Comparison of ENCODE assay signal across 31 cellular contexts in the genomic region with DNA sequence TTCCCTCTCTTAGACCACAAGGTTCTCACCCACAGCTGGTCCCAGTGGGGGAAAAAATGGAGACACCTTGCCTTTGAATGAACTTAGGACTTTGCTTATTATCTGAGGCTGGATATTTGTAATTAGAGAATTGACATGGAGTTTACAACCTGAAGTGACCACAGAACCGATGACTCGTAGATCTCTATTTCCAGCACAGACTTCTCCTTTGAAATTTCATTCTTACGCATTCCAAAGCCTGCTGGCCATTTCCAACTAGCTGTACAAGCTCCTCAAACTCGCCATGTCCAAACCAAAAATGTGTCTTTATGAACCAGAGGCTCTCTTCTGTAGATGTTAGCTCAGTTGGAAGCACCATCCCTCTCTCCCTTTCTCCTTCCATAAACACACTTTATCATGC. TPM values are rescaled to one million over a fixed set of nuclear protein-coding genes. Genes with fewer than 3 reads are reported as not detected.
DNase-seq lines count a peak whose midpoint lies in the region; ATAC-seq and TF ChIP-seq lines count a peak whose summit lies in the region.
"Had no signal": no experiment of that assay in that cellular context is flagged by ENCODE, and none has a peak within 500 bp of the region (broad histone marks: within the 10 kb centered on the region; RNA-seq: fewer than 3 reads in every experiment).

No MANE protein-coding gene starts in this region.

- no peak for ATAC-seq in HG02610 (IDR thresholded peaks at IDR 0.05; ENCODE audit: unreplicated experiment)
- ATAC-seq in HG03039 (IDR thresholded peaks at IDR 0.05; ENCODE audit: unreplicated experiment), result no peak
- ATAC-seq: mucosa of descending colon; SK-N-SH treated with all-trans-retinoic acid at 6 μM for 48 hours; stimulated activated effector memory CD8-positive, alpha-beta T cell treated with anti-CD3 and anti-CD28 coated beads, Interleukin-12 subunit alpha, Interleukin-12 subunit beta, amount 100 ng/mL, for 72 hours had no signal

- no peak for TF ChIP-seq CTCF in fibroblast of the aortic adventitia (IDR thresholded peaks at IDR 0.05; ENCODE audit: insufficient read depth, low read length)

- DNase-seq in AG08395 (ENCODE audit: low spot score) (peak; percentile 58), GM03348 (ENCODE audit: low spot score) (peak; percentile 43), RPMI7951 (ENCODE audit: low read depth) (peak; percentile 36), fibroblast of the aortic adventitia (ENCODE audit: low read depth) (peak; percentile 70), T-helper 9 cell (no peak), NCI-H146 treated with DMSO at 0.1 percent for 48 hours (lab: John Stamatoyannopoulos, UW; ENCODE audit: unreplicated experiment) (no peak)
- DNase-seq: activated B cell treated with CpG ODN at 0.5 μM for 24 hours; activated CD4-positive, alpha-beta memory T cell treated with anti-CD3 and anti-CD28 coated beads for 36 hours; activated effector memory CD4-positive, alpha-beta T cell treated with Interleukin-2 at 50 U/mL for 16 hours; activated naive CD8-positive, alpha-beta T cell treated with anti-CD3 and anti-CD28 coated beads, Interleukin-2, amount 10 ng/mL, durations not matched to agents 7 days and 5 days; brain microvascular endothelial cell; CD4-positive, alpha-beta T cell; mucosa of descending colon; NCI-H1694; NCI-H2171 treated with DMSO at 0.1 percent for 48 hours; NCI-H526; RPMI8226; stimulated activated CD4-positive, alpha-beta T cell treated with anti-CD3 and anti-CD28 coated beads, Interleukin-1b, Interleukin-23, amount 100 ng/mL, for 48 hours; testis; uterus had no signal

- no peak overlapping the region for H3K4me3 ChIP-seq in fibroblast of the aortic adventitia (ENCODE audit: low read depth, low read length)
- H3K4me3 ChIP-seq: hepatocyte, mucosa of descending colon, prostate gland, testis, uterus had no signal

RNA-seq across cellular contexts. Expression of a gene that starts 12.0 kb away (rescaled TPM):
- 0.96 and 0.98 TPM in 2 replicates for total RNA-seq in RPMI7951 (2014; rRNA removed; shearing (Covaris generic))
- total RNA-seq in fibroblast of the aortic adventitia (ENCODE audit: low replicate concordance), result 4.3 and 7.4 TPM in 2 replicates
- total RNA-seq: activated B cell treated with CpG ODN at 0.5 μM for 24 hours; activated CD4-positive, alpha-beta memory T cell treated with anti-CD3 and anti-CD28 coated beads for 36 hours had no signal

RNA-seq across cellular contexts. Expression of a gene that starts 32.5 kb away (rescaled TPM):
- total RNA-seq in RPMI7951 (2014; rRNA removed; shearing (Covaris generic)), result 0.60 TPM in 1 of 2 replicates, not detected in the other
- not detected in 2 replicates for total RNA-seq in fibroblast of the aortic adventitia (ENCODE audit: low replicate concordance)
- total RNA-seq: activated B cell treated with CpG ODN at 0.5 μM for 24 hours; activated CD4-positive, alpha-beta memory T cell treated with anti-CD3 and anti-CD28 coated beads for 36 hours; activated naive CD8-positive, alpha-beta T cell treated with anti-CD3 and anti-CD28 coated beads, Interleukin-2, amount 10 ng/mL, durations not matched to agents 7 days and 5 days; CD4-positive, alpha-beta T cell; M059J; neural crest cell; prostate gland had no signal

RNA-seq across cellular contexts. Expression of a gene that starts 48.0 kb away (rescaled TPM):
- under 0.01 TPM in 1 of 2 replicates, not detected in the other for total RNA-seq in RPMI7951 (2014; rRNA removed; shearing (Covaris generic))
- not detected in 2 replicates for total RNA-seq in fibroblast of the aortic adventitia (ENCODE audit: low replicate concordance)
- total RNA-seq: A673; activated B cell treated with CpG ODN at 0.5 μM for 24 hours; activated CD4-positive, alpha-beta memory T cell treated with anti-CD3 and anti-CD28 coated beads for 36 hours; activated naive CD8-positive, alpha-beta T cell treated with anti-CD3 and anti-CD28 coated beads, Interleukin-2, amount 10 ng/mL, durations not matched to agents 7 days and 5 days; CD4-positive, alpha-beta T cell; liver; M059J; mucosa of descending colon; skeletal muscle tissue; uterus had no signal

Comparison
In these comparisons a context has a peak if more than half of its experiments do, and no peak if none do; other contexts are left out.
1. DNase-seq: peak in AG08395 (single experiment), GM03348 (single experiment), RPMI7951 (single experiment) and fibroblast of the aortic adventitia (single experiment); none in T-helper 9 cell (single experiment) and NCI-H146 treated with DMSO at 0.1 percent for 48 hours (single experiment).